20 cellular contexts compared by ENCODE assay signal in the genomic region with DNA sequence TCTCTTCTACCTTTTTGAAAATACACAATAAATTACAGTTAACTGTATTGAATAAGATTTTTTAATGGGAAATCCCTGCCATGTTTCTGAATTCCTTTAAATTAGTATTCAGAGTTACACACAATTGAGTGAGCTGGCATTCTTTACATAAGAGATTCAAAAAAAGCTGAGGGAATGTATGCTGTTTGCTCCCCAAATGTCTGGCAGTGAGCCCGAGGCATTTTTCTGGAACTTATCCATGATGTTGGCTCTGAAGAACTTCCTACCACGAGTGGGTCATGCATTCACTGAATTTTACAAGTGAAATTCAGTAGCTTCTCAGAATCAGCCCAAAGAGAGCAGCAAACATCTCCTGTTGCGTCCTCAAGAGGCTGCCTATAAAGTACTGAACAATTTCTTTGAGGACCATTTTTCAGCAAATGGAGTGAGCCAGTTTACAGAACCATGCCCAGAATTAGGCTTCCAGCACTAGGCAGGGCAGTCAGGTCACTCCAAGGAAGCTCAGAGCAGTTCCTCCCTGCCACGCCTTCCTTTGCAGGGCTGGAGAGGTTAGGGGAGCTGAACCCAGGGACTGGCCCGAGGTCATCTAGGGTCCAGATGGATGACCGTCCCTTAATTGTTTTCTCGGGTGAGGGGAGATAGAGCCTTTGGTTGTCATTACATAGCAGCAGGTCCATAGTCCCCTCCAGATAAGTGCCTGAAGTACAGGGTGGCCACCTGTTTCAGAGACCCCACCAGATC. TPM values are rescaled to one million over a fixed set of nuclear protein-coding genes. Genes with fewer than 3 reads are reported as not detected.
DNase-seq lines count a peak whose midpoint lies in the region; ATAC-seq and TF ChIP-seq lines count a peak whose summit lies in the region.
"Had no signal": no experiment of that assay in that cellular context is flagged by ENCODE, and none has a peak within 500 bp of the region (broad histone marks: within the 10 kb centered on the region; RNA-seq: fewer than 3 reads in every experiment).

No MANE protein-coding gene starts in this region.

- DNase-seq in AG04449 (ENCODE audit: low read depth, low spot score) (peak; percentile 31), DMS79 (lab: John Stamatoyannopoulos, UW) (peak; percentile 69), stomach (peak; percentile 44), NCI-H2196 treated with DMSO at 0.1 percent for 48 hours (lab: John Stamatoyannopoulos, UW; ENCODE audit: unreplicated experiment) (no peak)
- DNase-seq in effector CD4-positive, alpha-beta T cell = no peak
- DNase-seq: CD8-positive, alpha-beta T cell; Kasumi-1; NCI-H1694; NCI-H2081; NCI-H2171; NCI-H524 treated with DMSO at 0.1 percent for 48 hours; PC-9; RPMI8226; SHP77 treated with DMSO at 0.1 percent for 48 hours had no signal

- H3K27me3 ChIP-seq in stomach = peaks cover 0 to 28% (median 14%) of the 10 kb centered on the region in 3 donors

- peaks cover 0 to 7% (median 0%) of the 10 kb centered on the region in 4 donors for H3K36me3 ChIP-seq in stomach
- H3K36me3 ChIP-seq: BLaER1 treated with 17β-estradiol and CSF1 and Interleukin-3, amounts not matched to agents 10 nM and 100 nM had no signal

- H3K27ac ChIP-seq in VCaP (peak overlapping the region; percentile 77), stomach (no peak overlapping the region)
- H3K27ac ChIP-seq: BLaER1 treated with 17β-estradiol and CSF1 and Interleukin-3, amounts not matched to agents 10 nM and 100 nM; PC-9 had no signal

- no peaks in the 10 kb centered on the region for H3K9me3 ChIP-seq in stomach
- H3K9me3 ChIP-seq: BLaER1 treated with 17β-estradiol and CSF1 and Interleukin-3, amounts not matched to agents 10 nM and 100 nM; SK-N-SH had no signal

- H3K4me3 ChIP-seq in AG04449 (ENCODE audit: low read depth, low read length) (no peak overlapping the region), stomach (no peak overlapping the region)
- H3K4me3 ChIP-seq: BLaER1 treated with 17β-estradiol and CSF1 and Interleukin-3, amounts not matched to agents 10 nM and 100 nM; PC-9 had no signal

- WGBS in stomach, 5 donors = 34 to 48% (median 42%) methylated on average over 6 to 7 of the region's 7 CpGs

- peaks cover 0 to 32% (median 22%) of the 10 kb centered on the region in 4 donors for H3K4me1 ChIP-seq in stomach

- POLR2A ChIA-PET in AG04449 (lab: Yijun Ruan, JAX) = no interaction called here

- TF ChIP-seq POLR2A in stomach (IDR thresholded peaks at IDR 0.05) = no peak

- intact Hi-C loops in stomach (cut with DNase I; ENCODE audit: low total_unique reads) = no loop called here

- CTCF ChIA-PET in AG04449 (lab: Yijun Ruan, JAX) = interaction anchor here (0.7 to 1.2 kb wide), 2 partner anchors 10 to 39 kb away, joined by 3 to 5 read pairs; no protein-coding TSS in a partner anchor

- no peak for TF ChIP-seq EP300 in stomach (IDR thresholded peaks at IDR 0.05)

- TF ChIP-seq CTCF in AG04449 (IDR thresholded peaks at IDR 0.05; ENCODE audit: insufficient read depth, low read length, missing control alignments) (no peak), VCaP (conservative IDR thresholded peaks at IDR 0.05) (no peak), stomach (IDR thresholded peaks at IDR 0.05) (no peak)

- no peak for ATAC-seq in GM21360 (IDR thresholded peaks at IDR 0.05; ENCODE audit: unreplicated experiment)
- ATAC-seq: CD8-positive, alpha-beta T cell had no signal

RNA-seq across cellular contexts. Expression of a gene that starts 21.2 kb away (rescaled TPM):
- total RNA-seq in stomach = 1 to 10 TPM in 1 of 5 donors, not detected in 4; 2.2 TPM
- polyA plus RNA-seq in stomach = under 1 TPM in 1 of 3 donors, not detected in 2; 0.75 TPM
- total RNA-seq: A673; CD8-positive, alpha-beta T cell; MCF 10A; PC-9 had no signal
- polyA plus RNA-seq: SK-N-SH had no signal

Comparison
In these comparisons a context has a peak if more than half of its experiments do, and no peak if none do; other contexts are left out.
1. DNase-seq: peak in AG04449 (single experiment), DMS79 (single experiment) and stomach (single experiment); none in NCI-H2196 treated with DMSO at 0.1 percent for 48 hours (single experiment) and effector CD4-positive, alpha-beta T cell (single experiment).